In the genomic region with DNA sequence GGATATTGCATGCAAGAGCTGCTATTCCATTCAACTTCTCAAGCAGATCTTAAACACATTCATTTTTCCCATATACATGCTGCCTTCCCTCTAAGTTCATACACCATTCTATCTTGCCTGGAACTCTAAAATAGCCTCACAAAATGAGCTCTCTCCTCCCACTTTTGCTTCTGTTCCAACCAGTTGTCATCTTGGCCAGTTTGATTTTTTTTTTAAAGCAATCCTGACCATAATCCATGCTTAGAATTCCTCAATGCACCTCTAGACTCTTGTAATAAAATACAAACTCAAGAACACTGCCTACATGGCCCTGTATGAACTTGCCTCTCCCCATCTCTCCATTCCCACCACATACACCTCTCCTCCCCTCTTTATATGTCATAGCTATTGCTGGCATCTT, we compare ENCODE assay signal across 5 cellular contexts.
"Had no signal": no experiment of that assay in that cellular context is flagged by ENCODE, and none has a peak within 500 bp of the region (broad histone marks: within the 10 kb centered on the region; RNA-seq: fewer than 3 reads in every experiment).

No MANE protein-coding gene starts in this region.

- ATAC-seq: HepG2, K562 had no signal

- H3K4me3 Mint-ChIP-seq: IgD-negative memory B cell had no signal

- H3K27ac Mint-ChIP-seq: IgD-negative memory B cell had no signal

- H3K27ac ChIP-seq: HL-60 had no signal

- H3K4me3 ChIP-seq: K562 had no signal

- DNase-seq: IMR-90 had no signal

- H3K4me1 Mint-ChIP-seq: IgD-negative memory B cell had no signal
